23 cellular contexts compared by ENCODE assay signal in the genomic region with DNA sequence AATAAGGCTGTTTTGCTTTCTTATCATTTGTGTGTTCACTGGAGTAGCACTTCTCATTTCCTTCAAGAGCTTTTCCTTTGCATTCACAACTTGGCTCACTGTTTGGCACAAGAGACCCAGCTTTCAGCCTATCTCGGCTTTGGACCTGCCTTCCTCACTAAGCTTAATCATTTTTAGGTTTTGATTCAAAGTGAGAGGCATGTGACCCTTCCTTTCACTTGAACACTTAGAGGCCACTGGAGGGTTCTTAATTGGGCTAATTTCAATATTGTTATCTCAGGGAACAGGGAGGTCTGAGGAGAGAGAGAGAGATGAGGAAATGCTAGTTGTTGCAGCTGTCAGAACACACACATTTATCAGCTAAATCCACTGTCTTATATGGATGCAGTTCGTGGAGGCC.
DNase-seq lines count a peak whose midpoint lies in the region; ATAC-seq and TF ChIP-seq lines count a peak whose summit lies in the region.
"Had no signal": no experiment of that assay in that cellular context is flagged by ENCODE, and none has a peak within 500 bp of the region (broad histone marks: within the 10 kb centered on the region; RNA-seq: fewer than 3 reads in every experiment).

No MANE protein-coding gene starts in this region.

- H3K27me3 ChIP-seq in BLaER1 treated with 17β-estradiol and CSF1 and Interleukin-3, amounts not matched to agents 10 nM and 100 nM, result no peaks in the 10 kb centered on the region
- H3K27me3 ChIP-seq: MG63, sigmoid colon had no signal

- H3K36me3 Mint-ChIP-seq in activated T-cell treated with anti-CD3 and anti-CD28 coated beads, Interleukin-2, amount 50 U/mL, for 72 hours (ENCODE audit: insufficient read depth in 2 of 2), result peaks cover 2% of the 10 kb centered on the region in 2 donors
- H3K36me3 Mint-ChIP-seq: CD4-positive, alpha-beta memory T cell; IgD-negative memory B cell; naive B cell had no signal

- no peak overlapping the region for H3K4me3 ChIP-seq in BLaER1 treated with 17β-estradiol and CSF1 and Interleukin-3, amounts not matched to agents 10 nM and 100 nM
- no peak overlapping the region for H3K4me3 ChIP-seq in fibroblast of the aortic adventitia (ENCODE audit: low read depth, low read length)
- H3K4me3 ChIP-seq: MG63, sigmoid colon had no signal

- ATAC-seq in activated T-cell treated with anti-CD3 and anti-CD28 coated beads, Interleukin-2, amount 50 U/mL, for 72 hours (replicated peaks in 1 of 2), result no peak
- no peak for ATAC-seq in HG02798 (IDR thresholded peaks at IDR 0.05; ENCODE audit: poor library complexity, unreplicated experiment)
- no peak for ATAC-seq in HG03045 (IDR thresholded peaks at IDR 0.05; ENCODE audit: unreplicated experiment)

- H3K4me1 ChIP-seq in BLaER1 treated with 17β-estradiol and CSF1 and Interleukin-3, amounts not matched to agents 10 nM and 100 nM, result peaks cover 16 to 48% (median 41%) of the 10 kb centered on the region in 10 experiments

- H3K9me3 Mint-ChIP-seq in activated T-cell treated with anti-CD3 and anti-CD28 coated beads, Interleukin-2, amount 50 U/mL, for 72 hours, result no peaks in the 10 kb centered on the region
- H3K9me3 Mint-ChIP-seq: CD4-positive, alpha-beta memory T cell; IgD-negative memory B cell had no signal

- no peaks in the 10 kb centered on the region for H3K27me3 Mint-ChIP-seq in activated T-cell treated with anti-CD3 and anti-CD28 coated beads, Interleukin-2, amount 50 U/mL, for 72 hours (ENCODE audit: low read depth)
- H3K27me3 Mint-ChIP-seq: CD4-positive, alpha-beta memory T cell; naive B cell had no signal

- H3K9me3 ChIP-seq in BLaER1 treated with 17β-estradiol and CSF1 and Interleukin-3, amounts not matched to agents 10 nM and 100 nM (replicated peaks in 1 of 11), result peaks cover 7 to 22% (median 16%) of the 10 kb centered on the region in 11 experiments; a peak in 20 of 22 replicates
- H3K9me3 ChIP-seq: MG63, sigmoid colon had no signal

- H3K27ac ChIP-seq in BLaER1 treated with 17β-estradiol and CSF1 and Interleukin-3, amounts not matched to agents 10 nM and 100 nM, result peak overlapping the region in 1 of 11 experiments; percentile 3; a peak in 1 of 22 replicates
- H3K27ac ChIP-seq: sigmoid colon had no signal

- DNase-seq in OCI-M1 (lab: John Stamatoyannopoulos, UW) (peak; percentile 67), fibroblast of the aortic adventitia (ENCODE audit: low read depth) (peak; percentile 22), retina (peak; percentile 44)
- DNase-seq in activated T-cell treated with anti-CD3 and anti-CD28 coated beads, Interleukin-2, amount 50 U/mL, for 72 hours, result no peak
- DNase-seq: activated CD4-positive, alpha-beta T cell treated with anti-CD3 and anti-CD28 coated beads for 1 hour; activated naive CD4-positive, alpha-beta T cell; activated T-cell treated with anti-CD3 and anti-CD28 coated beads, Interleukin-2, amount 50 U/mL, for 1 hour; amygdala; CD4-positive, alpha-beta memory T cell; central memory CD4-positive, alpha-beta T cell; DMS 273 treated with DMSO at 0.1 percent for 48 hours; foreskin melanocyte; hypothalamus; MG63; naive B cell; NCI-H1436 treated with DMSO at 0.1 percent for 48 hours; NCI-H774; sigmoid colon; SW 1271 had no signal

- H3K27ac Mint-ChIP-seq in activated T-cell treated with anti-CD3 and anti-CD28 coated beads, Interleukin-2, amount 50 U/mL, for 72 hours, result no peak overlapping the region
- H3K27ac Mint-ChIP-seq: CD4-positive, alpha-beta memory T cell; IgD-negative memory B cell had no signal

- H3K4me2 ChIP-seq in BLaER1 treated with 17β-estradiol and CSF1 and Interleukin-3, amounts not matched to agents 10 nM and 100 nM, result peak overlapping the region in 10 of 11 experiments; percentile 6 to 63 (median 28); a peak in 15 of 22 replicates

- H3K9ac ChIP-seq in BLaER1 treated with 17β-estradiol and CSF1 and Interleukin-3, amounts not matched to agents 10 nM and 100 nM, result 0 out of 22 replicates have a peak overlapping the region, but pooled peaks of 1 of the 11 experiments have one; percentile 11

- TF ChIP-seq CTCF in fibroblast of the aortic adventitia (IDR thresholded peaks at IDR 0.05; ENCODE audit: insufficient read depth, low read length), result no peak

- no peaks in the 10 kb centered on the region for H3K36me3 ChIP-seq in BLaER1 treated with 17β-estradiol and CSF1 and Interleukin-3, amounts not matched to agents 10 nM and 100 nM
- H3K36me3 ChIP-seq: MG63, sigmoid colon had no signal

- H4K20me1 ChIP-seq in BLaER1 treated with 17β-estradiol and CSF1 and Interleukin-3, amounts not matched to agents 10 nM and 100 nM, result no peaks in the 10 kb centered on the region

- no peak overlapping the region for H3K4me3 Mint-ChIP-seq in activated T-cell treated with anti-CD3 and anti-CD28 coated beads, Interleukin-2, amount 50 U/mL, for 72 hours
- H3K4me3 Mint-ChIP-seq: CD4-positive, alpha-beta memory T cell; IgD-negative memory B cell; naive B cell had no signal

- no peaks in the 10 kb centered on the region for H3K4me1 Mint-ChIP-seq in activated T-cell treated with anti-CD3 and anti-CD28 coated beads, Interleukin-2, amount 50 U/mL, for 72 hours (ENCODE audit: low read depth)

Comparison
In these comparisons a context has a peak if more than half of its experiments do, and no peak if none do; other contexts are left out.
1. DNase-seq: peak in OCI-M1 (single experiment), fibroblast of the aortic adventitia (single experiment) and retina (single experiment); none in activated T-cell treated with anti-CD3 and anti-CD28 coated beads, Interleukin-2, amount 50 U/mL, for 72 hours (0 of 2).